15 cellular contexts compared by ENCODE assay signal in genomic region chr15:27486676-27487290, GRCh38.
DNase-seq lines count a peak whose midpoint lies in the region; ATAC-seq and TF ChIP-seq lines count a peak whose summit lies in the region.
"Had no signal": no experiment of that assay in that cellular context is flagged by ENCODE, and none has a peak within 500 bp of the region (broad histone marks: within the 10 kb centered on the region; RNA-seq: fewer than 3 reads in every experiment).

No MANE protein-coding gene starts in this region.

- intact Hi-C loops in A673 (cut with micrococcal nuclease; ENCODE audit: unreplicated experiment), result no loop called here

- no peak overlapping the region for H3K27ac ChIP-seq in A673 (ENCODE audit: low read depth, low read length, poor library complexity, severe bottlenecking)
- H3K27ac ChIP-seq: PC-9, SJCRH30 had no signal

- H3K36me3 ChIP-seq in A673 (ENCODE audit: insufficient read depth, low read length, poor library complexity, severe bottlenecking), result no peaks in the 10 kb centered on the region
- H3K36me3 ChIP-seq: SJCRH30 had no signal

- BruUV-seq in A673 (replicated peaks; lab: Mats Ljungman, UMichigan), result no TSS peak

- ATAC-seq in HG03025 (IDR thresholded peaks at IDR 0.05; ENCODE audit: low FRiP score, unreplicated experiment), result no peak
- ATAC-seq: CD8-positive, alpha-beta T cell; GM12878 had no signal

- H3K27me3 ChIP-seq in A673 (replicated peaks; ENCODE audit: insufficient read depth, low read depth, low read length, poor library complexity), result no peaks in the 10 kb centered on the region
- H3K27me3 ChIP-seq: SJCRH30 had no signal

- peak; percentile 41 for DNase-seq in DMS153 treated with DMSO at 0.1 percent for 48 hours (lab: John Stamatoyannopoulos, UW; ENCODE audit: unreplicated experiment)
- DNase-seq in NCI-H2081 (lab: John Stamatoyannopoulos, UW), result peak; percentile 52 to 88
- DNase-seq in NCI-H748 treated with DMSO at 0.1 percent for 48 hours (lab: John Stamatoyannopoulos, UW), result peak; percentile 33
- DNase-seq in inferior parietal cortex (ENCODE audit: extremely low spot score), result peak; percentile 35
- no peak for DNase-seq in A673 (ENCODE audit: low spot score)
- DNase-seq in NOMO-1 (lab: John Stamatoyannopoulos, UW; ENCODE audit: unreplicated experiment in 2 of 2), result no peak
- DNase-seq: CD8-positive, alpha-beta T cell; GDM1; GOT3; NCI-H524 treated with DMSO at 0.1 percent for 48 hours; PC-9; T-helper 2 cell had no signal

- CTCF ChIA-PET in A673 (lab: Charles Lee), result no interaction called here

- H3K4me1 ChIP-seq in A673 (ENCODE audit: insufficient read depth, low read length, poor library complexity, severe bottlenecking), result no peaks in the 10 kb centered on the region
- H3K4me1 ChIP-seq: SJCRH30 had no signal

- no peak overlapping the region for H3K4me3 ChIP-seq in A673 (ENCODE audit: low read depth, low read length, poor library complexity, severe bottlenecking)
- H3K4me3 ChIP-seq: GM12878, PC-9, SJCRH30 had no signal

- no peak for TF ChIP-seq CTCF in A673 (conservative IDR thresholded peaks at IDR 0.05; ENCODE audit: low read depth, low read length)

- H3K9me3 ChIP-seq in A673 (ENCODE audit: low read depth, low read length, poor library complexity, severe bottlenecking), result peaks cover 59% of the 10 kb centered on the region
- H3K9me3 ChIP-seq: SJCRH30 had no signal

- POLR2A ChIA-PET in A673 (lab: Charles Lee; ENCODE audit: low non-redundant PET), result no interaction called here

Comparison
In these comparisons a context has a peak if more than half of its experiments do, and no peak if none do; other contexts are left out.
1. DNase-seq: peak in DMS153 treated with DMSO at 0.1 percent for 48 hours (single experiment), NCI-H2081 (2 of 2), NCI-H748 treated with DMSO at 0.1 percent for 48 hours (single experiment) and inferior parietal cortex (single experiment); none in A673 (single experiment) and NOMO-1 (0 of 2).